In genomic region chr22:20380486-20380885, GRCh38 we compare ENCODE assay signal across 18 cellular contexts.
"Had no signal": no experiment of that assay in that cellular context is flagged by ENCODE, and none has a peak within 500 bp of the region (broad histone marks: within the 10 kb centered on the region; RNA-seq: fewer than 3 reads in every experiment).

No MANE protein-coding gene starts in this region.

- H3K4me3 Mint-ChIP-seq: activated CD4-positive, alpha-beta memory T cell treated with anti-CD3 and anti-CD28 coated beads for 36 hours; activated CD8-positive, alpha-beta memory T cell treated with anti-CD3 and anti-CD28 coated beads, Interleukin-2, amount 10 ng/mL, durations not matched to agents 7 days and 5 days; activated naive CD4-positive, alpha-beta T cell treated with anti-CD3 and anti-CD28 coated beads for 36 hours; activated naive CD8-positive, alpha-beta T cell treated with anti-CD3 and anti-CD28 coated beads, Interleukin-2, amount 50 U/mL, for 24 hours; effector memory CD8-positive, alpha-beta T cell; memory B cell; natural killer cell treated with Interleukin-12 subunit alpha and Interleukin-12 subunit beta and Interleukin-15 and Interleukin-18, amount 100 ng/mL, for 72 hours; stimulated activated memory B cell treated with anti-CD40 and anti-IgM and Interleukin-4, amounts not matched to agents 10 μg/mL and 1 μg/mL and 100 μg/mL, for 72 hours had no signal

- H3K4me3 ChIP-seq: gastroesophageal sphincter, left ventricle myocardium inferior, tibial nerve had no signal

- H3K36me3 Mint-ChIP-seq: activated CD8-positive, alpha-beta memory T cell treated with anti-CD3 and anti-CD28 coated beads, Interleukin-2, amount 10 ng/mL, durations not matched to agents 7 days and 5 days; memory B cell; natural killer cell treated with Interleukin-12 subunit alpha and Interleukin-12 subunit beta and Interleukin-15 and Interleukin-18, amount 100 ng/mL, for 72 hours; stimulated activated memory B cell treated with anti-CD40 and anti-IgM and Interleukin-4, amounts not matched to agents 10 μg/mL and 1 μg/mL and 100 μg/mL, for 72 hours had no signal

- H3K9me3 Mint-ChIP-seq: activated CD4-positive, alpha-beta memory T cell treated with anti-CD3 and anti-CD28 coated beads for 36 hours; activated naive CD4-positive, alpha-beta T cell treated with anti-CD3 and anti-CD28 coated beads for 36 hours; activated naive CD8-positive, alpha-beta T cell treated with anti-CD3 and anti-CD28 coated beads, Interleukin-2, amount 50 U/mL, for 24 hours; activated T-helper 2 cell treated with anti-CD3 and anti-CD28 coated beads, Interferon-gamma antibody, Interleukin-2, Interleukin-4, amounts not matched to agents 10 μg/mL and 5 μg/mL and 100 μg/mL, durations not matched to agents 14 hours and 24 hours and 36 hours; effector memory CD8-positive, alpha-beta T cell; memory B cell; natural killer cell treated with Interleukin-12 subunit alpha and Interleukin-12 subunit beta and Interleukin-15 and Interleukin-18, amount 100 ng/mL, for 72 hours; stimulated activated memory B cell treated with anti-CD40 and anti-IgM and Interleukin-4, amounts not matched to agents 10 μg/mL and 1 μg/mL and 100 μg/mL, for 72 hours had no signal

- H3K27ac Mint-ChIP-seq: activated CD4-positive, alpha-beta memory T cell treated with anti-CD3 and anti-CD28 coated beads for 36 hours; activated CD8-positive, alpha-beta memory T cell treated with anti-CD3 and anti-CD28 coated beads, Interleukin-2, amount 10 ng/mL, durations not matched to agents 7 days and 5 days; activated naive CD4-positive, alpha-beta T cell treated with anti-CD3 and anti-CD28 coated beads for 36 hours; activated naive CD8-positive, alpha-beta T cell treated with anti-CD3 and anti-CD28 coated beads, Interleukin-2, amount 50 U/mL, for 24 hours; activated T-helper 2 cell treated with anti-CD3 and anti-CD28 coated beads, Interferon-gamma antibody, Interleukin-2, Interleukin-4, amounts not matched to agents 10 μg/mL and 5 μg/mL and 100 μg/mL, durations not matched to agents 14 hours and 24 hours and 36 hours; effector memory CD8-positive, alpha-beta T cell; memory B cell; natural killer cell treated with Interleukin-12 subunit alpha and Interleukin-12 subunit beta and Interleukin-15 and Interleukin-18, amount 100 ng/mL, for 72 hours; stimulated activated memory B cell treated with anti-CD40 and anti-IgM and Interleukin-4, amounts not matched to agents 10 μg/mL and 1 μg/mL and 100 μg/mL, for 72 hours had no signal

- H3K27me3 Mint-ChIP-seq: activated CD4-positive, alpha-beta memory T cell treated with anti-CD3 and anti-CD28 coated beads for 36 hours; activated naive CD8-positive, alpha-beta T cell treated with anti-CD3 and anti-CD28 coated beads, Interleukin-2, amount 50 U/mL, for 24 hours; natural killer cell treated with Interleukin-12 subunit alpha and Interleukin-12 subunit beta and Interleukin-15 and Interleukin-18, amount 100 ng/mL, for 72 hours; stimulated activated memory B cell treated with anti-CD40 and anti-IgM and Interleukin-4, amounts not matched to agents 10 μg/mL and 1 μg/mL and 100 μg/mL, for 72 hours had no signal

- H3K4me1 ChIP-seq: gastroesophageal sphincter, left ventricle myocardium inferior, tibial nerve had no signal

- H3K9me3 ChIP-seq: gastroesophageal sphincter, left ventricle myocardium inferior, tibial nerve had no signal

- H3K36me3 ChIP-seq: gastroesophageal sphincter, left ventricle myocardium inferior, tibial nerve had no signal

- DNase-seq: activated CD4-positive, alpha-beta memory T cell treated with anti-CD3 and anti-CD28 coated beads for 36 hours; activated CD8-positive, alpha-beta memory T cell treated with anti-CD3 and anti-CD28 coated beads, Interleukin-2, amount 10 ng/mL, durations not matched to agents 7 days and 5 days; activated naive CD4-positive, alpha-beta T cell treated with anti-CD3 and anti-CD28 coated beads for 36 hours; activated naive CD8-positive, alpha-beta T cell treated with anti-CD3 and anti-CD28 coated beads, Interleukin-2, amount 50 U/mL, for 24 hours; activated T-cell treated with anti-CD3 and anti-CD28 coated beads, Interleukin-2, amount 50 U/mL, for 1 hour; aorta; dermis blood vessel endothelial cell; effector memory CD8-positive, alpha-beta T cell; left ventricle myocardium inferior; posterior cingulate gyrus; retina; stimulated activated CD4-positive, alpha-beta T cell treated with anti-CD3 and anti-CD28 coated beads, Interleukin-2, amount 100 ng/mL, for 48 hours had no signal

- H3K4me1 Mint-ChIP-seq: activated CD8-positive, alpha-beta memory T cell treated with anti-CD3 and anti-CD28 coated beads, Interleukin-2, amount 10 ng/mL, durations not matched to agents 7 days and 5 days; activated naive CD8-positive, alpha-beta T cell treated with anti-CD3 and anti-CD28 coated beads, Interleukin-2, amount 50 U/mL, for 24 hours; memory B cell; stimulated activated memory B cell treated with anti-CD40 and anti-IgM and Interleukin-4, amounts not matched to agents 10 μg/mL and 1 μg/mL and 100 μg/mL, for 72 hours had no signal

- ATAC-seq: activated CD8-positive, alpha-beta memory T cell treated with anti-CD3 and anti-CD28 coated beads, Interleukin-2, amount 10 ng/mL, durations not matched to agents 7 days and 5 days; activated naive CD8-positive, alpha-beta T cell treated with anti-CD3 and anti-CD28 coated beads, Interleukin-2, amount 50 U/mL, for 24 hours; effector memory CD8-positive, alpha-beta T cell; gastroesophageal sphincter; natural killer cell treated with Interleukin-12 subunit alpha and Interleukin-12 subunit beta and Interleukin-15 and Interleukin-18, amount 100 ng/mL, for 72 hours; stimulated activated memory B cell treated with anti-CD40 and anti-IgM and Interleukin-4, amounts not matched to agents 10 μg/mL and 1 μg/mL and 100 μg/mL, for 72 hours had no signal

- H3K27ac ChIP-seq: gastroesophageal sphincter, left ventricle myocardium inferior, tibial nerve had no signal
